In genomic region chr9:126337690-126338426, GRCh38 we compare ENCODE assay signal across 18 cellular contexts. TPM values are rescaled to one million over a fixed set of nuclear protein-coding genes. Genes with fewer than 3 reads are reported as not detected.
A peak's percentile ranks its signal among the peaks of the same experiment; 100 is the strongest.
DNase-seq lines count a peak whose midpoint lies in the region; FAIRE-seq and TF ChIP-seq lines count a peak whose summit lies in the region.
"Had no signal": no experiment of that assay in that cellular context is flagged by ENCODE, and none has a peak within 500 bp of the region (broad histone marks: within the 10 kb centered on the region; RNA-seq: fewer than 3 reads in every experiment).

No MANE protein-coding gene starts in this region.

- H2BK20ac ChIP-seq in H1 (ENCODE audit: low read length): no peak overlapping the region

- TF ChIP-seq EP300 in H1 (IDR thresholded peaks at IDR 0.05; ENCODE audit: borderline replicate concordance in 1 of 2, low read depth in 2 of 2, low read length in 2 of 2): no peak
- no peak for TF ChIP-seq EP300 in stomach (IDR thresholded peaks at IDR 0.05)

- no peak overlapping the region for H2AFZ ChIP-seq in H1 (ENCODE audit: low read length)

- H3K4me2 ChIP-seq in BLaER1 treated with 17β-estradiol and CSF1 and Interleukin-3, amounts not matched to agents 10 nM and 100 nM: peak overlapping the region in 6 of 11 experiments; percentile 15 to 69 (median 62); a peak in 6 of 22 replicates
- H3K4me2 ChIP-seq in H1 (ENCODE audit: insufficient read depth in 1 of 2, low read depth in 2 of 2, low read length in 2 of 2): no peak overlapping the region

- no peak overlapping the region for H3K9ac ChIP-seq in BLaER1 treated with 17β-estradiol and CSF1 and Interleukin-3, amounts not matched to agents 10 nM and 100 nM
- H3K9ac ChIP-seq in H1 (replicated peaks in 1 of 4; ENCODE audit: extremely low read depth in 1 of 4, low read depth in 3 of 4, low read length in 3 of 4): no peak overlapping the region

- H2BK120ac ChIP-seq in H1 (replicated peaks; ENCODE audit: low read depth, low read length): no peak overlapping the region

- H3K23ac ChIP-seq in H1 (ENCODE audit: insufficient read length): no peak overlapping the region

- peaks cover 0 to 29% (median 4%) of the 10 kb centered on the region in 11 experiments; a peak in 8 of 22 replicates for H3K36me3 ChIP-seq in BLaER1 treated with 17β-estradiol and CSF1 and Interleukin-3, amounts not matched to agents 10 nM and 100 nM
- H3K36me3 ChIP-seq in H1 (ENCODE audit: control insufficient read depth in 2 of 4, insufficient read depth in 4 of 4, low read length in 3 of 4) (no peaks in the 10 kb centered on the region), neutrophil (peaks cover 26% of the 10 kb centered on the region), stomach (peaks cover 15 to 27% (median 24%) of the 10 kb centered on the region in 4 donors)
- H3K36me3 ChIP-seq: Peyer's patch had no signal

- CTCF ChIA-PET in H1 (lab: Charles Lee; ENCODE audit: partially characterized antibody): interaction anchor here (0.8 to 1.8 kb wide), 3 partner anchors 10 to 28 kb away, joined by 3 to 5 read pairs (median 5); no protein-coding TSS in a partner anchor

- H2BK12ac ChIP-seq in H1 (ENCODE audit: low read depth, low read length): no peak overlapping the region

- no peak overlapping the region for H4K91ac ChIP-seq in H1 (replicated peaks; ENCODE audit: insufficient read length, low read length)

- no peak overlapping the region for H3K4me3 ChIP-seq in BLaER1 treated with 17β-estradiol and CSF1 and Interleukin-3, amounts not matched to agents 10 nM and 100 nM
- H3K4me3 ChIP-seq in H1 (ENCODE audit: extremely low read depth in 1 of 4, insufficient read depth in 2 of 4, low read depth in 3 of 4, low read length in 4 of 4): no peak overlapping the region
- H3K4me3 ChIP-seq in neutrophil (ENCODE audit: low read depth in 1 of 2, low read length in 1 of 2): no peak overlapping the region
- H3K4me3 ChIP-seq in stomach: no peak overlapping the region
- H3K4me3 ChIP-seq: esophagus squamous epithelium, Peyer's patch had no signal

- H4K8ac ChIP-seq in H1 (ENCODE audit: extremely low read depth, insufficient read depth, low read length): no peak overlapping the region

- H3K18ac ChIP-seq in H1 (ENCODE audit: extremely low read depth, low read length): no peak overlapping the region

- no peaks in the 10 kb centered on the region for H3K79me2 ChIP-seq in H1 (ENCODE audit: control insufficient read depth in 1 of 2, insufficient read depth in 2 of 2, low read length in 2 of 2)

- DNase-seq in NCI-H146 (lab: John Stamatoyannopoulos, UW) (peak; percentile 47), H1 (ENCODE audit: low read depth in 1 of 2, low spot score in 2 of 2) (no peak), stomach (no peak), SW480 (ENCODE audit: low spot score) (no peak), cortex of kidney (lab: John Stamatoyannopoulos, UW) (no peak), NCI-H2171 treated with DMSO at 0.1 percent for 48 hours (lab: John Stamatoyannopoulos, UW) (no peak)
- DNase-seq: cerebellar nuclear complex; esophagus squamous epithelium; H9; KBM-7; NCI-H526; Peyer's patch; small intestine; stimulated activated naive CD4-positive, alpha-beta T cell; SW 1271 had no signal

- H2AK5ac ChIP-seq in H1 (ENCODE audit: low read depth, low read length): no peak overlapping the region

- peaks cover 0 to 38% (median 0%) of the 10 kb centered on the region in 11 experiments; a peak in 5 of 22 replicates for H4K20me1 ChIP-seq in BLaER1 treated with 17β-estradiol and CSF1 and Interleukin-3, amounts not matched to agents 10 nM and 100 nM
- no peaks in the 10 kb centered on the region for H4K20me1 ChIP-seq in H1 (replicated peaks in 1 of 2; ENCODE audit: control insufficient read depth in 1 of 2, insufficient read depth in 2 of 2, low read length in 2 of 2)

- H2BK15ac ChIP-seq in H1 (ENCODE audit: low read length): no peak overlapping the region; the same call in 1 of the 2 replicates

- H2BK5ac ChIP-seq in H1 (ENCODE audit: low read depth, low read length): no peak overlapping the region

- H4K5ac ChIP-seq in H1 (ENCODE audit: insufficient read length, low read depth, low read length): no peak overlapping the region

- 90% methylated on average over 31 of the region's 35 CpGs; no CpG with 5 or more reads in 1 of the 2 experiments for WGBS in H1 (ENCODE audit: extremely low coverage in 1 of 2, insufficient coverage in 1 of 2, insufficient read length in 1 of 2, insufficient replicate concordance in 2 of 2, low coverage in 1 of 2, low lambda C conversion rate in 2 of 2, missing lambda C conversion rate in 1 of 2), 2 experiments
- 91 to 95% (median 94%) methylated on average over 26 to 35 of the region's 35 CpGs for WGBS in stomach, 5 donors

- no peaks in the 10 kb centered on the region for H3K23me2 ChIP-seq in H1 (ENCODE audit: low read depth, low read length)

- TF ChIP-seq RAD21 in H1 (IDR thresholded peaks at IDR 0.05 in 1 of 2, conservative IDR thresholded peaks at IDR 0.05 in 1 of 2; ENCODE audit: low read depth in 2 of 2, low read length in 2 of 2): no peak

- no peak overlapping the region for H3K14ac ChIP-seq in H1 (ENCODE audit: insufficient read length)

- FAIRE-seq in H1 (lab: Jason Lieb, UNC): no peak
- FAIRE-seq: small intestine had no signal

- intact Hi-C loops in stomach (cut with DNase I; ENCODE audit: low total_unique reads): no loop called here

- peaks cover 27 to 39% (median 33%) of the 10 kb centered on the region in 10 experiments for H3K4me1 ChIP-seq in BLaER1 treated with 17β-estradiol and CSF1 and Interleukin-3, amounts not matched to agents 10 nM and 100 nM
- H3K4me1 ChIP-seq in H1 (replicated peaks in 1 of 4; ENCODE audit: control insufficient read depth in 3 of 4, insufficient read depth in 4 of 4, low read length in 3 of 4): peaks cover 0 to 10% (median 5%) of the 10 kb centered on the region in 4 experiments; a peak in 2 of 7 replicates
- H3K4me1 ChIP-seq in neutrophil (ENCODE audit: control insufficient read depth in 1 of 2, insufficient read depth in 1 of 2, low read depth in 1 of 2, low read length in 1 of 2): peaks cover 28 to 34% of the 10 kb centered on the region in 2 experiments
- H3K4me1 ChIP-seq in stomach: peaks cover 38 to 69% (median 53%) of the 10 kb centered on the region in 4 donors

- TF ChIP-seq CTCF in H1 (IDR thresholded peaks at IDR 0.05; ENCODE audit: control extremely low read depth in 1 of 3, insufficient read depth in 1 of 3, low read depth in 1 of 3, low read length in 3 of 3): no peak
- no peak for TF ChIP-seq CTCF in neutrophil (IDR thresholded peaks at IDR 0.05)
- TF ChIP-seq CTCF in stomach (IDR thresholded peaks at IDR 0.05): no peak

- no peak overlapping the region for H3K4ac ChIP-seq in H1 (replicated peaks; ENCODE audit: insufficient read length, low read depth, low read length)

- H3K27me3 ChIP-seq in BLaER1 treated with 17β-estradiol and CSF1 and Interleukin-3, amounts not matched to agents 10 nM and 100 nM: no peaks in the 10 kb centered on the region
- H3K27me3 ChIP-seq in H1 (replicated peaks in 1 of 4; ENCODE audit: control insufficient read depth in 3 of 4, extremely low read depth in 1 of 4, insufficient read depth in 3 of 4, low read length in 3 of 4): no peaks in the 10 kb centered on the region
- H3K27me3 ChIP-seq in neutrophil: no peaks in the 10 kb centered on the region
- H3K27me3 ChIP-seq in stomach: no peaks in the 10 kb centered on the region
- H3K27me3 ChIP-seq: esophagus squamous epithelium, Peyer's patch had no signal

- no peak for TF ChIP-seq POLR2A in H1 (IDR thresholded peaks at IDR 0.05; ENCODE audit: control extremely low read depth in 1 of 2, low read depth in 2 of 2, low read length in 2 of 2)
- no peak for TF ChIP-seq POLR2A in stomach (IDR thresholded peaks at IDR 0.05)

- POLR2A ChIA-PET in H1 (lab: Charles Lee; ENCODE audit: partially characterized antibody): interaction anchor here (0.8 kb wide), 1 partner anchor 10 kb away, joined by 4 read pairs; no protein-coding TSS in a partner anchor

- peak overlapping the region in 1 of 11 experiments; percentile 30; a peak in 1 of 22 replicates for H3K27ac ChIP-seq in BLaER1 treated with 17β-estradiol and CSF1 and Interleukin-3, amounts not matched to agents 10 nM and 100 nM
- H3K27ac ChIP-seq in H1 (ENCODE audit: low read depth, low read length) (no peak overlapping the region), neutrophil (peak overlapping the region; percentile 69), stomach (peak overlapping the region in 2 of 5 donors; percentile 7 to 8)
- H3K27ac ChIP-seq: esophagus squamous epithelium, Peyer's patch, VCaP had no signal

- no peaks in the 10 kb centered on the region for H3K9me3 ChIP-seq in BLaER1 treated with 17β-estradiol and CSF1 and Interleukin-3, amounts not matched to agents 10 nM and 100 nM (replicated peaks in 1 of 11)
- H3K9me3 ChIP-seq in H1 (ENCODE audit: insufficient read depth in 2 of 2, low read depth in 1 of 2, low read length in 1 of 2): no peaks in the 10 kb centered on the region
- H3K9me3 ChIP-seq in neutrophil: no peaks in the 10 kb centered on the region
- H3K9me3 ChIP-seq in stomach: no peaks in the 10 kb centered on the region
- H3K9me3 ChIP-seq: esophagus squamous epithelium, Peyer's patch had no signal

- H3K79me1 ChIP-seq in H1 (ENCODE audit: low read depth, low read length): no peaks in the 10 kb centered on the region; the same call in 1 of the 2 replicates

- no peak overlapping the region for H3K56ac ChIP-seq in H1 (replicated peaks; ENCODE audit: insufficient read length, low read depth, low read length)

TF ChIP-seq in H1, 55 proteins besides CTCF, POLR2A, EP300 and RAD21:
- TF ChIP-seq YY1 (IDR thresholded peaks at IDR 0.05; ENCODE audit: low read depth, low read length) (peak; percentile 65; the same call in 1 of the 2 replicates), SIRT6 (IDR thresholded peaks at IDR 0.05; ENCODE audit: low read length) (no peak)

RNA-seq across cellular contexts. Expression of gene MVB12B, which starts 11.2 kb away (rescaled TPM):
- total RNA-seq in H1 (2021; fragmentation: NEBNext Ultra II Directional; extraction: Animal tissue kit (Norgen Biotek cat#: 25700)): 5.0 and 5.9 TPM in 2 replicates
- polyA plus RNA-seq in H1 (2011; rRNA removed) (2.6 and 3.7 TPM in 2 replicates), stomach (1 to 10 TPM; 2.3 to 6.4 (median 3.1) TPM)
- polyA plus RNA-seq in H1 (2011; cell fraction: cytosol; rRNA removed): 3.0 TPM
- 5.0 TPM for polyA plus RNA-seq in H1 (2011; cell fraction: nucleus; rRNA removed)
- polyA plus RNA-seq in H1 (2012, experiment 1 of 2): 3.1 to 4.5 TPM (median 3.4 TPM) in 4 replicates
- 3.0 TPM for polyA plus RNA-seq in H1 (2012, experiment 2 of 2)
- 2.8 TPM for polyA plus RNA-seq in H1 (2013, experiment 1 of 2)
- 2.6 TPM for polyA plus RNA-seq in H1 (2013, experiment 2 of 2)
- polyA minus RNA-seq in H1 (2011; rRNA and poly(A)+ RNA removed): 4.5 and 4.6 TPM in 2 replicates
- polyA minus RNA-seq in H1 (2011; cell fraction: cytosol; rRNA and poly(A)+ RNA removed): 6.5 TPM
- polyA minus RNA-seq in H1 (2011; cell fraction: nucleus; rRNA and poly(A)+ RNA removed): 9.8 TPM
- total RNA-seq in stomach: 10 to 100 TPM in 2 of 5 donors, 1 to 10 TPM in 3; 3.2 to 21.9 (median 7.3) TPM

Comparison
In these comparisons a context has a peak if more than half of its experiments do, and no peak if none do; other contexts are left out.
1. H3K4me2 ChIP-seq: peak in BLaER1 treated with 17β-estradiol and CSF1 and Interleukin-3, amounts not matched to agents 10 nM and 100 nM (6 of 11); none in H1 (0 of 2).